Comparison of ENCODE assay signal across 15 cellular contexts in genomic region chr7:29557954-29558353, GRCh38. TPM values are rescaled to one million over a fixed set of nuclear protein-coding genes. Genes with fewer than 3 reads are reported as not detected.
DNase-seq lines count a peak whose midpoint lies in the region; ATAC-seq, FAIRE-seq and TF ChIP-seq lines count a peak whose summit lies in the region.
"Had no signal": no experiment of that assay in that cellular context is flagged by ENCODE, and none has a peak within 500 bp of the region (broad histone marks: within the 10 kb centered on the region; RNA-seq: fewer than 3 reads in every experiment).

No MANE protein-coding gene starts in this region.

- H3K79me2 ChIP-seq in H1 (ENCODE audit: control insufficient read depth in 1 of 2, insufficient read depth in 2 of 2, low read length in 2 of 2) = no peaks in the 10 kb centered on the region

- peaks cover 4% of the 10 kb centered on the region for H3K36me3 Mint-ChIP-seq in chondrocyte (ENCODE audit: low read depth)
- H3K36me3 Mint-ChIP-seq: activated naive CD4-positive, alpha-beta T cell treated with anti-CD3 and anti-CD28 coated beads, Interleukin-2, amount 10 ng/mL, durations not matched to agents 7 days and 5 days; stimulated activated naive B cell treated with anti-CD40 and anti-IgM and Interleukin-4, amounts not matched to agents 10 μg/mL and 1 μg/mL and 100 μg/mL, for 72 hours had no signal

- H3K4me1 ChIP-seq in H1 (replicated peaks in 1 of 4; ENCODE audit: control insufficient read depth in 3 of 4, insufficient read depth in 4 of 4, low read length in 3 of 4) (peaks cover 0 to 19% (median 13%) of the 10 kb centered on the region in 4 experiments; a peak in 4 of 7 replicates), right lobe of liver (peaks cover 0 to 1% (median 0%) of the 10 kb centered on the region in 4 donors)

- TF ChIP-seq POLR2A in H1 (IDR thresholded peaks at IDR 0.05; ENCODE audit: control extremely low read depth in 1 of 2, low read depth in 2 of 2, low read length in 2 of 2) (no peak), right lobe of liver (IDR thresholded peaks at IDR 0.05) (no peak)

- no peak for TF ChIP-seq CTCF in H1 (IDR thresholded peaks at IDR 0.05; ENCODE audit: control extremely low read depth in 1 of 3, insufficient read depth in 1 of 3, low read depth in 1 of 3, low read length in 3 of 3)
- no peak for TF ChIP-seq CTCF in right lobe of liver (IDR thresholded peaks at IDR 0.05)
- TF ChIP-seq CTCF in chondrocyte (IDR thresholded peaks at IDR 0.05) = no peak

- peaks cover 3% of the 10 kb centered on the region for H3K27me3 Mint-ChIP-seq in chondrocyte (ENCODE audit: low read depth)

- H3K27me3 ChIP-seq in H1 (replicated peaks in 1 of 4; ENCODE audit: control insufficient read depth in 3 of 4, extremely low read depth in 1 of 4, insufficient read depth in 3 of 4, low read length in 3 of 4) (peaks cover 0 to 5% (median 3%) of the 10 kb centered on the region in 4 experiments; a peak in 4 of 7 replicates), right lobe of liver (no peaks in the 10 kb centered on the region)

- H3K4me3 Mint-ChIP-seq in chondrocyte (ENCODE audit: unreplicated experiment) = no peak overlapping the region
- H3K4me3 Mint-ChIP-seq: activated naive CD4-positive, alpha-beta T cell treated with anti-CD3 and anti-CD28 coated beads, Interleukin-2, amount 10 ng/mL, durations not matched to agents 7 days and 5 days; B cell; central memory CD8-positive, alpha-beta T cell; stimulated activated naive B cell treated with anti-CD40 and anti-IgM and Interleukin-4, amounts not matched to agents 10 μg/mL and 1 μg/mL and 100 μg/mL, for 72 hours had no signal

- H3K56ac ChIP-seq in H1 (replicated peaks; ENCODE audit: insufficient read length, low read depth, low read length) = no peak overlapping the region

- H2BK20ac ChIP-seq in H1 (ENCODE audit: low read length) = peak overlapping the region; percentile 88

- 25% methylated on average over 3 of the region's 3 CpGs; no CpG with 5 or more reads in 1 of the 2 experiments for WGBS in H1 (ENCODE audit: extremely low coverage in 1 of 2, insufficient coverage in 1 of 2, insufficient read length in 1 of 2, insufficient replicate concordance in 2 of 2, low coverage in 1 of 2, low lambda C conversion rate in 2 of 2, missing lambda C conversion rate in 1 of 2), 2 experiments
- 50% methylated on average over 3 of the region's 3 CpGs for WGBS in right lobe of liver (ENCODE audit: insufficient coverage, low coverage, low lambda C conversion rate, missing lambda C conversion rate)

- H2BK5ac ChIP-seq in H1 (ENCODE audit: low read depth, low read length) = peak overlapping the region; percentile 87

- H3K9me3 ChIP-seq in H1 (ENCODE audit: insufficient read depth in 2 of 2, low read depth in 1 of 2, low read length in 1 of 2) (no peaks in the 10 kb centered on the region), right lobe of liver (no peaks in the 10 kb centered on the region)

- DNase-seq in Ammon's horn (ENCODE audit: low spot score) = peak; percentile 80
- DNase-seq in MV-4-11 (lab: John Stamatoyannopoulos, UW) = peak; percentile 8
- no peak for DNase-seq in H1 (ENCODE audit: low read depth in 1 of 2, low spot score in 2 of 2)
- no peak for DNase-seq in right lobe of liver
- DNase-seq in chondrocyte (ENCODE audit: low spot score) = no peak
- DNase-seq in NCI-H1436 (lab: John Stamatoyannopoulos, UW) = no peak
- DNase-seq in D341Med (ENCODE audit: low spot score) = no peak
- DNase-seq: activated naive CD4-positive, alpha-beta T cell treated with anti-CD3 and anti-CD28 coated beads, Interleukin-2, amount 10 ng/mL, durations not matched to agents 7 days and 5 days; retina; stimulated activated CD4-positive, alpha-beta T cell treated with anti-CD3 and anti-CD28 coated beads, Interleukin-4, amount 100 ng/mL, for 24 hours; stimulated activated naive B cell treated with anti-CD40 and anti-IgM and Interleukin-4, amounts not matched to agents 10 μg/mL and 1 μg/mL and 100 μg/mL, for 72 hours had no signal

- ATAC-seq in right lobe of liver (peak in 3 of 4 donors; percentile 32 to 49 (median 42)), HG02678 (IDR thresholded peaks at IDR 0.05; ENCODE audit: unreplicated experiment) (no peak)
- ATAC-seq: stimulated activated naive B cell treated with anti-CD40 and anti-IgM and Interleukin-4, amounts not matched to agents 10 μg/mL and 1 μg/mL and 100 μg/mL, for 72 hours had no signal

- peak overlapping the region; percentile 97 for H2AK5ac ChIP-seq in H1 (ENCODE audit: low read depth, low read length)

- TF ChIP-seq RAD21 in H1 (IDR thresholded peaks at IDR 0.05 in 1 of 2, conservative IDR thresholded peaks at IDR 0.05 in 1 of 2; ENCODE audit: low read depth in 2 of 2, low read length in 2 of 2) = no peak

- H3K23ac ChIP-seq in H1 (ENCODE audit: insufficient read length) = no peak overlapping the region

- peaks cover 7% of the 10 kb centered on the region for H3K9me3 Mint-ChIP-seq in chondrocyte (ENCODE audit: low read depth)
- H3K9me3 Mint-ChIP-seq: activated naive CD4-positive, alpha-beta T cell treated with anti-CD3 and anti-CD28 coated beads, Interleukin-2, amount 10 ng/mL, durations not matched to agents 7 days and 5 days; central memory CD8-positive, alpha-beta T cell had no signal

- peak; percentile 78 for FAIRE-seq in H1 (lab: Jason Lieb, UNC)

- no peak overlapping the region for H3K4ac ChIP-seq in H1 (replicated peaks; ENCODE audit: insufficient read length, low read depth, low read length)

- H2BK120ac ChIP-seq in H1 (replicated peaks; ENCODE audit: low read depth, low read length) = no peak overlapping the region

- peak overlapping the region; percentile 74; the same call in 1 of the 2 replicates for H2BK15ac ChIP-seq in H1 (ENCODE audit: low read length)

- peak overlapping the region; percentile 16 for H4K5ac ChIP-seq in H1 (ENCODE audit: insufficient read length, low read depth, low read length)

- H4K91ac ChIP-seq in H1 (replicated peaks; ENCODE audit: insufficient read length, low read length) = no peak overlapping the region

- no peak for TF ChIP-seq EP300 in H1 (IDR thresholded peaks at IDR 0.05; ENCODE audit: borderline replicate concordance in 1 of 2, low read depth in 2 of 2, low read length in 2 of 2)

- no peaks in the 10 kb centered on the region for H4K20me1 ChIP-seq in H1 (replicated peaks in 1 of 2; ENCODE audit: control insufficient read depth in 1 of 2, insufficient read depth in 2 of 2, low read length in 2 of 2)

- H3K27ac ChIP-seq in H1 (ENCODE audit: low read depth, low read length) = no peak overlapping the region; the same call in 1 of the 2 replicates
- H3K27ac ChIP-seq in right lobe of liver = no peak overlapping the region

- peak overlapping the region; percentile 91; the same call in 1 of the 2 replicates for H2BK12ac ChIP-seq in H1 (ENCODE audit: low read depth, low read length)

- H2AFZ ChIP-seq in H1 (ENCODE audit: low read length) = no peak overlapping the region

- H3K4me3 ChIP-seq in H1 (ENCODE audit: extremely low read depth in 1 of 4, insufficient read depth in 2 of 4, low read depth in 3 of 4, low read length in 4 of 4) (peak overlapping the region in 1 of 4 experiments; percentile 23; a peak in 1 of 8 replicates), right lobe of liver (no peak overlapping the region)

- intact Hi-C loops in right lobe of liver (cut with DNase I) = no loop called here

- H3K4me1 Mint-ChIP-seq in chondrocyte (ENCODE audit: low read depth) = peaks cover under 1% of the 10 kb centered on the region
- H3K4me1 Mint-ChIP-seq: central memory CD8-positive, alpha-beta T cell had no signal

- CTCF ChIA-PET in H1 (lab: Charles Lee; ENCODE audit: partially characterized antibody) = interaction anchor here (1.1 kb wide), 1 partner anchor 28 kb away, joined by 3 read pairs; no protein-coding TSS in a partner anchor

- H3K4me2 ChIP-seq in H1 (ENCODE audit: insufficient read depth in 1 of 2, low read depth in 2 of 2, low read length in 2 of 2) = peak overlapping the region; percentile 50 to 95

- H4K8ac ChIP-seq in H1 (ENCODE audit: extremely low read depth, insufficient read depth, low read length) = no peak overlapping the region

- peaks cover under 1% of the 10 kb centered on the region; the same call in 1 of the 2 replicates for H3K23me2 ChIP-seq in H1 (ENCODE audit: low read depth, low read length)

- no peak overlapping the region for H3K14ac ChIP-seq in H1 (ENCODE audit: insufficient read length)

- POLR2A ChIA-PET in H1 (lab: Charles Lee; ENCODE audit: partially characterized antibody) = no interaction called here

- no peak overlapping the region for H3K27ac Mint-ChIP-seq in chondrocyte (ENCODE audit: unreplicated experiment)
- H3K27ac Mint-ChIP-seq: activated naive CD4-positive, alpha-beta T cell treated with anti-CD3 and anti-CD28 coated beads, Interleukin-2, amount 10 ng/mL, durations not matched to agents 7 days and 5 days; B cell; stimulated activated naive B cell treated with anti-CD40 and anti-IgM and Interleukin-4, amounts not matched to agents 10 μg/mL and 1 μg/mL and 100 μg/mL, for 72 hours had no signal

- H3K36me3 ChIP-seq in H1 (ENCODE audit: control insufficient read depth in 2 of 4, insufficient read depth in 4 of 4, low read length in 3 of 4) (no peaks in the 10 kb centered on the region), right lobe of liver (no peaks in the 10 kb centered on the region)

- peak overlapping the region; percentile 97; the same call in 1 of the 2 replicates for H3K18ac ChIP-seq in H1 (ENCODE audit: extremely low read depth, low read length)

- H3K79me1 ChIP-seq in H1 (ENCODE audit: low read depth, low read length) = no peaks in the 10 kb centered on the region

- H3K9ac ChIP-seq in H1 (replicated peaks in 1 of 4; ENCODE audit: extremely low read depth in 1 of 4, low read depth in 3 of 4, low read length in 3 of 4) = peak overlapping the region in 1 of 4 experiments; percentile 37; a peak in 2 of 7 replicates

TF ChIP-seq in H1, 55 proteins besides CTCF, POLR2A, EP300 and RAD21 (continues in another document):
- TF ChIP-seq CBX5 (IDR thresholded peaks at IDR 0.05; ENCODE audit: low read depth, low read length) = no peak
- peak; percentile 96 for TF ChIP-seq BACH1 (IDR thresholded peaks at IDR 0.05; ENCODE audit: low read length)
- no peak for TF ChIP-seq GTF2F1 (IDR thresholded peaks at IDR 0.05; ENCODE audit: borderline replicate concordance, low read depth, low read length)
- TF ChIP-seq SIN3A (conservative IDR thresholded peaks at IDR 0.05 in 1 of 2, IDR thresholded peaks at IDR 0.05 in 1 of 2; ENCODE audit: low read depth in 1 of 2, low read length in 2 of 2) = no peak

RNA-seq across cellular contexts. Expression of gene PRR15, which starts 5.7 kb away (rescaled TPM):
- 7.9 and 10.1 TPM in 2 replicates for total RNA-seq in H1 (2021; fragmentation: NEBNext Ultra II Directional; extraction: Animal tissue kit (Norgen Biotek cat#: 25700))
- polyA plus RNA-seq in H1 (2011; rRNA removed) = 4.9 and 8.4 TPM in 2 replicates
- 7.1 TPM for polyA plus RNA-seq in H1 (2011; cell fraction: cytosol; rRNA removed)
- polyA plus RNA-seq in H1 (2011; cell fraction: nucleus; rRNA removed) = 5.7 TPM
- polyA plus RNA-seq in H1 (2012, experiment 1 of 2) = 4.4 to 6.0 TPM (median 5.6 TPM) in 4 replicates
- polyA plus RNA-seq in H1 (2012, experiment 2 of 2) = 8.9 TPM
- polyA plus RNA-seq in H1 (2013, experiment 1 of 2) = 7.3 TPM
- polyA plus RNA-seq in H1 (2013, experiment 2 of 2) = 7.7 TPM
- polyA minus RNA-seq in H1 (2011; rRNA and poly(A)+ RNA removed) = 1.9 and 2.2 TPM in 2 replicates
- 4.4 TPM for polyA minus RNA-seq in H1 (2011; cell fraction: cytosol; rRNA and poly(A)+ RNA removed)
- 4.6 TPM for polyA minus RNA-seq in H1 (2011; cell fraction: nucleus; rRNA and poly(A)+ RNA removed)
- 1 to 10 TPM in 1 of 6 experiments, under 1 TPM in 2, not detected in 3; 0.18 to 1.3 (median 0.42) TPM for total RNA-seq in right lobe of liver
- 2.5 to 6.3 TPM (median 2.7 TPM) in 3 replicates for total RNA-seq in chondrocyte
- total RNA-seq: B cell, myocyte had no signal

Comparison
In these comparisons a context has a peak if more than half of its experiments do, and no peak if none do; other contexts are left out.
1. DNase-seq: peak in Ammon's horn (single experiment) and MV-4-11 (single experiment); none in H1 (0 of 2), right lobe of liver (0 of 3), chondrocyte (single experiment), NCI-H1436 (single experiment) and D341Med (single experiment).